In the genomic region with DNA sequence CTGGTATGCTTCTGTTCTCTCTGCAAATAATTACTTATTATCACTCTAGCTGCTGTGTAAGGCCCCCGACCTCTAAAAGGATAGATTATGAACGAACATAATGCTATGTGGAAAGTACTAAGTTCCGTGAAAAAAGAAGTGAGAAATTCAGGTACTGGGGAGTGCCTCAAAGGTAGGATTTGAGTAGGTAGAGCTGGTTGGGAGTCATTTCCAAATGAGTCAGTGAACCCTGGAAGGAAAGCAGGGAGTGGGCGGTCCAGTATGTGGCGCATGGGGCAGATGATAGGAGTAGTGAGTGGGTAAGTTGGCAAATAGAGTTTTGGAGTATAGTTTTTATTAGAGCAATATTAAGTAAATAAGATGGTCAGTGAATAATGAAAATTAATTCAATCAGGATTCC, we compare ENCODE assay signal across 18 cellular contexts. TPM values are rescaled to one million over a fixed set of nuclear protein-coding genes. Genes with fewer than 3 reads are reported as not detected.
DNase-seq lines count a peak whose midpoint lies in the region; ATAC-seq and TF ChIP-seq lines count a peak whose summit lies in the region.
"Had no signal": no experiment of that assay in that cellular context is flagged by ENCODE, and none has a peak within 500 bp of the region (broad histone marks: within the 10 kb centered on the region; RNA-seq: fewer than 3 reads in every experiment).

No MANE protein-coding gene starts in this region.

- ATAC-seq in HG03378 (IDR thresholded peaks at IDR 0.05; ENCODE audit: unreplicated experiment): no peak
- no peak for ATAC-seq in activated T-cell treated with anti-CD3 and anti-CD28 coated beads, Interleukin-2, amount 50 U/mL, for 72 hours (replicated peaks in 1 of 2)
- ATAC-seq: activated T-helper 17 cell treated with anti-CD3 and anti-CD28 coated beads, Interleukin-2, amount 50 U/mL, for 72 hours; GM23338; stimulated activated naive B cell treated with anti-CD40 and anti-IgM and Interleukin-4, amounts not matched to agents 10 μg/mL and 1 μg/mL and 100 μg/mL, for 72 hours had no signal

- peak overlapping the region; percentile 91 for H3K4me3 ChIP-seq in endodermal cell (ENCODE audit: low read length)
- H3K4me3 ChIP-seq: cardiac muscle cell, GM23338 had no signal

- no peaks in the 10 kb centered on the region for H3K9me3 Mint-ChIP-seq in endodermal cell
- H3K9me3 Mint-ChIP-seq in neural crest cell: no peaks in the 10 kb centered on the region
- H3K9me3 Mint-ChIP-seq in activated T-cell treated with anti-CD3 and anti-CD28 coated beads, Interleukin-2, amount 50 U/mL, for 72 hours: no peaks in the 10 kb centered on the region
- H3K9me3 Mint-ChIP-seq: activated T-helper 17 cell treated with anti-CD3 and anti-CD28 coated beads, Interleukin-2, amount 50 U/mL, for 72 hours; GM23338; stimulated activated naive B cell treated with anti-CD40 and anti-IgM and Interleukin-4, amounts not matched to agents 10 μg/mL and 1 μg/mL and 100 μg/mL, for 72 hours; T-helper 1 cell treated with Interleukin-12 subunit alpha and Interleukin-12 subunit beta and Interleukin-4 antibody, amounts not matched to agents 30 μg/mL and 1 μg/mL, for 36 hours had no signal

- no peak overlapping the region for H3K27ac ChIP-seq in endodermal cell (ENCODE audit: low read depth, low read length)
- H3K27ac ChIP-seq: cardiac muscle cell had no signal

- no peaks in the 10 kb centered on the region for H3K36me3 Mint-ChIP-seq in endodermal cell (ENCODE audit: low read depth)
- peaks cover 1% of the 10 kb centered on the region for H3K36me3 Mint-ChIP-seq in neural crest cell (ENCODE audit: low read depth)
- peaks cover 0 to 2% of the 10 kb centered on the region in 2 donors for H3K36me3 Mint-ChIP-seq in activated T-cell treated with anti-CD3 and anti-CD28 coated beads, Interleukin-2, amount 50 U/mL, for 72 hours (ENCODE audit: insufficient read depth in 2 of 2)

- peaks cover 15% of the 10 kb centered on the region for H3K27me3 ChIP-seq in endodermal cell (ENCODE audit: control insufficient read depth, insufficient read depth, low read length, poor library complexity, severe bottlenecking)

- no peak overlapping the region for H3K9ac ChIP-seq in endodermal cell (ENCODE audit: extremely low read depth, low read length, poor library complexity, severe bottlenecking)

- H3K4me1 Mint-ChIP-seq in endodermal cell: peaks cover 7% of the 10 kb centered on the region
- H3K4me1 Mint-ChIP-seq in neural crest cell: peaks cover 37% of the 10 kb centered on the region
- H3K4me1 Mint-ChIP-seq in activated T-cell treated with anti-CD3 and anti-CD28 coated beads, Interleukin-2, amount 50 U/mL, for 72 hours (ENCODE audit: low read depth): peaks cover 14% of the 10 kb centered on the region

- TF ChIP-seq CTCF in endodermal cell (conservative IDR thresholded peaks at IDR 0.05): no peak
- no peak for TF ChIP-seq CTCF in neural crest cell (conservative IDR thresholded peaks at IDR 0.05)

- H3K9me3 ChIP-seq in endodermal cell (ENCODE audit: control insufficient read depth, low read length): no peaks in the 10 kb centered on the region

- DNase-seq in Daoy (ENCODE audit: low read depth) (peak; percentile 40), RKO (ENCODE audit: low spot score) (peak; percentile 73), endodermal cell (no peak), neural crest cell (ENCODE audit: low read depth, low spot score) (no peak), RPMI8226 (no peak), NCI-H526 (lab: John Stamatoyannopoulos, UW) (no peak)
- DNase-seq in activated T-cell treated with anti-CD3 and anti-CD28 coated beads, Interleukin-2, amount 50 U/mL, for 72 hours: no peak
- DNase-seq: activated CD4-positive, alpha-beta T cell treated with anti-CD3 and anti-CD28 coated beads, Interleukin-2, amount 50 U/mL, for 1 hour; NCI-H2171; retina; stimulated activated CD4-positive, alpha-beta T cell treated with anti-CD3 and anti-CD28 coated beads, Interleukin-4, amount 100 ng/mL, for 4 hours; stimulated activated naive B cell treated with anti-CD40 and anti-IgM and Interleukin-4, amounts not matched to agents 10 μg/mL and 1 μg/mL and 100 μg/mL, for 72 hours had no signal

- H3K27me3 Mint-ChIP-seq in endodermal cell (ENCODE audit: insufficient read depth) (peaks cover 17% of the 10 kb centered on the region), neural crest cell (ENCODE audit: low read depth) (peaks cover 5% of the 10 kb centered on the region)
- peaks cover 67% of the 10 kb centered on the region for H3K27me3 Mint-ChIP-seq in activated T-cell treated with anti-CD3 and anti-CD28 coated beads, Interleukin-2, amount 50 U/mL, for 72 hours (ENCODE audit: low read depth)

- WGBS in endodermal cell (ENCODE audit: insufficient coverage in 1 of 2, insufficient read length in 1 of 2), 2 experiments: 88 to 91% methylated on average over 5 of the region's 5 CpGs

- no peak overlapping the region for H3K4me3 Mint-ChIP-seq in endodermal cell
- H3K4me3 Mint-ChIP-seq in neural crest cell: peak overlapping the region; percentile 36
- no peak overlapping the region for H3K4me3 Mint-ChIP-seq in activated T-cell treated with anti-CD3 and anti-CD28 coated beads, Interleukin-2, amount 50 U/mL, for 72 hours
- H3K4me3 Mint-ChIP-seq: activated T-helper 17 cell treated with anti-CD3 and anti-CD28 coated beads, Interleukin-2, amount 50 U/mL, for 72 hours; B cell; GM23338; stimulated activated naive B cell treated with anti-CD40 and anti-IgM and Interleukin-4, amounts not matched to agents 10 μg/mL and 1 μg/mL and 100 μg/mL, for 72 hours; T-helper 1 cell treated with Interleukin-12 subunit alpha and Interleukin-12 subunit beta and Interleukin-4 antibody, amounts not matched to agents 30 μg/mL and 1 μg/mL, for 36 hours had no signal

- no peaks in the 10 kb centered on the region for H3K4me1 ChIP-seq in endodermal cell (ENCODE audit: control insufficient read depth, insufficient read depth, low read length)

- peaks cover 4% of the 10 kb centered on the region for H3K36me3 ChIP-seq in endodermal cell (ENCODE audit: control insufficient read depth, insufficient read depth, low read length)
- H3K36me3 ChIP-seq: cardiac muscle cell had no signal

- H3K27ac Mint-ChIP-seq in endodermal cell: no peak overlapping the region
- H3K27ac Mint-ChIP-seq in neural crest cell (ENCODE audit: unreplicated experiment): no peak overlapping the region
- no peak overlapping the region for H3K27ac Mint-ChIP-seq in activated T-cell treated with anti-CD3 and anti-CD28 coated beads, Interleukin-2, amount 50 U/mL, for 72 hours
- H3K27ac Mint-ChIP-seq: activated T-helper 17 cell treated with anti-CD3 and anti-CD28 coated beads, Interleukin-2, amount 50 U/mL, for 72 hours; B cell; GM23338; stimulated activated naive B cell treated with anti-CD40 and anti-IgM and Interleukin-4, amounts not matched to agents 10 μg/mL and 1 μg/mL and 100 μg/mL, for 72 hours; T-helper 1 cell treated with Interleukin-12 subunit alpha and Interleukin-12 subunit beta and Interleukin-4 antibody, amounts not matched to agents 30 μg/mL and 1 μg/mL, for 36 hours had no signal

RNA-seq across cellular contexts. Expression of a gene that starts 2.4 kb away (rescaled TPM):
- 3.8 and 4.0 TPM in 2 replicates for total RNA-seq in Daoy (2014; rRNA removed; shearing (Covaris generic))
- total RNA-seq in endodermal cell (1 to 10 TPM; 4.1 to 5.6 TPM), neural crest cell (14.4 TPM in 2 replicates)
- polyA plus RNA-seq in endodermal cell (2013, experiment 1 of 2): 21.0 TPM
- polyA plus RNA-seq in endodermal cell (2013, experiment 2 of 2): 20.0 TPM
- total RNA-seq in activated T-cell treated with anti-CD3 and anti-CD28 coated beads, Interleukin-2, amount 50 U/mL, for 72 hours: 1 to 10 TPM; 2.5 to 6.6 TPM

Comparison
In these comparisons a context has a peak if more than half of its experiments do, and no peak if none do; other contexts are left out.
1. DNase-seq: peak in Daoy (single experiment) and RKO (single experiment); none in endodermal cell (single experiment), neural crest cell (single experiment), RPMI8226 (single experiment), NCI-H526 (0 of 2) and activated T-cell treated with anti-CD3 and anti-CD28 coated beads, Interleukin-2, amount 50 U/mL, for 72 hours (0 of 2).